ENCODE assay signal across 17 cellular contexts in the genomic region with DNA sequence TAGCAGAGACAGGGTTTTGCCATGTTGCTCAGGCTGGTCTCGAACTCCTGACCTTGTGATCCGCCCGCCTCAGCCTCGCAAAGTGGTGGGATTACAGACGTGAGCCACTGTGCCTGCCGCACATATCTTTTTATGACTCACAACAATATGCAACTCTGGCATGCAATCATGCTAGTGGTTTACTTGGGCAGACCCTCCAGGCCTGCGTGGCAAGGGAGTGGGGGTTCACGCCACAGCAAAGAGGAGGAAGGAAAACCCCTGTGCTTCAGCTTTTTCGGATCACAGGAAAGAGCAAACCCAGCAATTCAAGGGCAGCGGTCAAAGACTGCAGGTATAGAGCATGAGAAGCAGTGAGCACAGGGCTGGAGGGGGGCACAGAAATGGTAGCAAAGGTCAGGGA.
"Had no signal": no experiment of that assay in that cellular context is flagged by ENCODE, and none has a peak within 500 bp of the region (broad histone marks: within the 10 kb centered on the region; RNA-seq: fewer than 3 reads in every experiment).

No MANE protein-coding gene starts in this region.

- H3K27me3 ChIP-seq: ascending aorta, tibial artery had no signal

- H3K27ac Mint-ChIP-seq: activated CD4-positive, alpha-beta T cell treated with anti-CD3 and anti-CD28 coated beads, Interleukin-2, amount 10 ng/mL, durations not matched to agents 7 days and 5 days; stimulated activated memory B cell treated with anti-CD40 and anti-IgM and Interleukin-4, amounts not matched to agents 10 μg/mL and 1 μg/mL and 100 μg/mL, for 72 hours; WTC11 had no signal

- H3K27me3 Mint-ChIP-seq: activated CD4-positive, alpha-beta T cell treated with anti-CD3 and anti-CD28 coated beads, Interleukin-2, amount 10 ng/mL, durations not matched to agents 7 days and 5 days; effector memory CD8-positive, alpha-beta T cell; stimulated activated memory B cell treated with anti-CD40 and anti-IgM and Interleukin-4, amounts not matched to agents 10 μg/mL and 1 μg/mL and 100 μg/mL, for 72 hours had no signal

- H3K9me3 Mint-ChIP-seq: activated CD4-positive, alpha-beta T cell treated with anti-CD3 and anti-CD28 coated beads, Interleukin-2, amount 10 ng/mL, durations not matched to agents 7 days and 5 days; effector memory CD8-positive, alpha-beta T cell; stimulated activated memory B cell treated with anti-CD40 and anti-IgM and Interleukin-4, amounts not matched to agents 10 μg/mL and 1 μg/mL and 100 μg/mL, for 72 hours had no signal

- H3K36me3 Mint-ChIP-seq: natural killer cell had no signal

- H3K4me1 ChIP-seq: ascending aorta, tibial artery had no signal

- ATAC-seq: effector memory CD8-positive, alpha-beta T cell; left lobe of liver; natural killer cell; sciatic nerve; stimulated activated memory B cell treated with anti-CD40 and anti-IgM and Interleukin-4, amounts not matched to agents 10 μg/mL and 1 μg/mL and 100 μg/mL, for 72 hours; WTC11 had no signal

- H3K27ac ChIP-seq: ascending aorta, tibial artery had no signal

- H3K4me3 ChIP-seq: ascending aorta, lung, tibial artery had no signal

- H3K4me3 Mint-ChIP-seq: activated CD4-positive, alpha-beta T cell treated with anti-CD3 and anti-CD28 coated beads, Interleukin-2, amount 10 ng/mL, durations not matched to agents 7 days and 5 days; effector memory CD8-positive, alpha-beta T cell; natural killer cell; stimulated activated memory B cell treated with anti-CD40 and anti-IgM and Interleukin-4, amounts not matched to agents 10 μg/mL and 1 μg/mL and 100 μg/mL, for 72 hours; WTC11 had no signal

- H3K9me3 ChIP-seq: ascending aorta, tibial artery had no signal

- DNase-seq: activated CD4-positive, alpha-beta T cell treated with anti-CD3 and anti-CD28 coated beads, Interleukin-2, amount 10 ng/mL, durations not matched to agents 7 days and 5 days; activated naive CD4-positive, alpha-beta T cell treated with Interleukin-2 at 50 U/mL for 16 hours; effector memory CD8-positive, alpha-beta T cell; foreskin melanocyte; head of caudate nucleus; kidney; natural killer cell; stimulated activated CD4-positive, alpha-beta T cell treated with anti-CD3 and anti-CD28 coated beads, Interleukin-4, amount 100 ng/mL, for 24 hours; substantia nigra; SW 1271; tibial artery had no signal
